ENCODE assay signal across 1 cellular context in the genomic region with DNA sequence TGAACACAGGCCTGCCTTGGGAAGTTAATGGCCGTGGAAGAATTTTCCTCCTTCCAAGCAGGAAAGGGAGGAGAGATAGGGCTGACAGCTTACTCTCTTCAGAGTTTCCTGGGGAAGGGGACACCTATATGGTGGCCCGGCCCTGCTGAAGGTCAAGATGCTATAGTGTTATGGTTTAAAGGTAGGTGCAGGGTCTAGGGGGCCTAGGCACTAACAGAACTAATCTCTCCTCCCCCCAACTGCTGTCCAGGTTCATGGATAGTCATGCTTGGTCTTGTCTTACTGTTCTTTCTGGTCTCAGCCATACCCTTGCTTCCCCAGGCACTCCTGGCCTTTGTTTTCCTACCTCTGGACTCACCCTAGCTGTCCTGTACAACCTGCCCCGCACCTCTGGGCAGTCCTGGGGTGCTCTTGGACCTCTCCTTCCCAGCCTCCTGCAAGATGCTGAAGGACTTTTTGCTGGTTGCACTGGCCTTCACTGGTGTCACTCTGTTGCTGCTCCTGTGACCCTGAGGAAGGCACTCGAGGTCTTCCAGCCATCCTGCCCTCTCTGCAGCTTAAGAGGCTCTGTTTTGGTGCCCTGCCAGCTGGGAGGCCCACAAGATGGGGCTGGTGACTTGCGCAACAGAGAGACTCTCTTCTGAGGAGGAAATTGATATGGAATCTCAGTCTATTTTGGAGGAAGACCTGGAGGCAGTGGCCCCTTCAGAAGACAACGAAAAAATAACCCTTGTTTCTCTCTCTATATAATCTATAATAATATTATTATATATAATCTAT.
A peak's percentile ranks its signal among the peaks of the same experiment; 100 is the strongest.
TF ChIP-seq lines count a peak whose summit lies in the region.

No MANE protein-coding gene starts in this region.

TF ChIP-seq in H1, 55 proteins besides CTCF, POLR2A, EP300 and RAD21:
- TF ChIP-seq CEBPB (IDR thresholded peaks at IDR 0.05; ENCODE audit: low read depth, low read length) = peak; percentile 90
- TF ChIP-seq, protein P1, sequence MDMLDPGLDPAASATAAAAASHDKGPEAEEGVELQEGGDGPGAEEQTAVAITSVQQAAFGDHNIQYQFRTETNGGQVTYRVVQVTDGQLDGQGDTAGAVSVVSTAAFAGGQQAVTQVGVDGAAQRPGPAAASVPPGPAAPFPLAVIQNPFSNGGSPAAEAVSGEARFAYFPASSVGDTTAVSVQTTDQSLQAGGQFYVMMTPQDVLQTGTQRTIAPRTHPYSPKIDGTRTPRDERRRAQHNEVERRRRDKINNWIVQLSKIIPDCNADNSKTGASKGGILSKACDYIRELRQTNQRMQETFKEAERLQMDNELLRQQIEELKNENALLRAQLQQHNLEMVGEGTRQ (IDR thresholded peaks at IDR 0.05; ENCODE audit: low read length) = no peak
